Comparison of ENCODE assay signal across 9 cellular contexts in genomic region chr6:90219168-90219985, GRCh38.
DNase-seq lines count a peak whose midpoint lies in the region; ATAC-seq and TF ChIP-seq lines count a peak whose summit lies in the region.
"Had no signal": no experiment of that assay in that cellular context is flagged by ENCODE, and none has a peak within 500 bp of the region (broad histone marks: within the 10 kb centered on the region; RNA-seq: fewer than 3 reads in every experiment).

No MANE protein-coding gene starts in this region.

- H3K4me1 ChIP-seq in effector memory CD4-positive, alpha-beta T cell (ENCODE audit: control insufficient read depth, insufficient read depth, low read length, poor library complexity, severe bottlenecking), result peaks cover 27% of the 10 kb centered on the region
- H3K4me1 ChIP-seq in mucosa of stomach (ENCODE audit: control insufficient read depth, insufficient read depth, low read length), result peaks cover 25% of the 10 kb centered on the region

- peak overlapping the region; percentile 22 for H3K9ac ChIP-seq in mucosa of stomach (ENCODE audit: low read length)

- peak; percentile 70 for DNase-seq in activated naive CD4-positive, alpha-beta T cell treated with anti-CD3 and anti-CD28 coated beads for 36 hours
- DNase-seq in activated naive CD4-positive, alpha-beta T cell (lab: John Stamatoyannopoulos, UW), result no peak
- peak; percentile 91 for DNase-seq in NCI-H69 (lab: John Stamatoyannopoulos, UW)
- no peak for DNase-seq in effector memory CD4-positive, alpha-beta T cell
- no peak for DNase-seq in UCSD-AML1 (lab: John Stamatoyannopoulos, UW; ENCODE audit: unreplicated experiment)
- no peak for DNase-seq in GM13976 (ENCODE audit: low spot score)

- peaks cover 6% of the 10 kb centered on the region for H3K9me3 ChIP-seq in effector memory CD4-positive, alpha-beta T cell (ENCODE audit: control insufficient read depth, low read length)
- H3K9me3 ChIP-seq in mucosa of stomach (ENCODE audit: control insufficient read depth, low read length), result no peaks in the 10 kb centered on the region

- H3K9me3 Mint-ChIP-seq in activated naive CD4-positive, alpha-beta T cell treated with anti-CD3 and anti-CD28 coated beads for 36 hours, result peaks cover 12% of the 10 kb centered on the region

- no peak overlapping the region for H3K27ac Mint-ChIP-seq in activated naive CD4-positive, alpha-beta T cell treated with anti-CD3 and anti-CD28 coated beads for 36 hours
- H3K27ac Mint-ChIP-seq: brain had no signal

- H3K36me3 Mint-ChIP-seq in activated naive CD4-positive, alpha-beta T cell treated with anti-CD3 and anti-CD28 coated beads for 36 hours (ENCODE audit: low read depth), result peaks cover 27% of the 10 kb centered on the region

- H3K4me3 ChIP-seq in effector memory CD4-positive, alpha-beta T cell (ENCODE audit: insufficient read depth, low read depth, low read length, poor library complexity, severe bottlenecking), result no peak overlapping the region
- no peak overlapping the region for H3K4me3 ChIP-seq in mucosa of stomach (ENCODE audit: low read length)

- CTCF ChIA-PET in activated naive CD4-positive, alpha-beta T cell treated with anti-CD3 and anti-CD28 coated beads for 36 hours (lab: Charles Lee), result interaction anchor here (0.5 to 2.1 kb wide), 11 partner anchors 11 to 290 kb away, joined by 3 to 9 read pairs (median 4); no protein-coding TSS in a partner anchor

- intact Hi-C loops in activated naive CD4-positive, alpha-beta T cell treated with anti-CD3 and anti-CD28 coated beads for 36 hours (cut with micrococcal nuclease), result loop anchor here (1.0 to 2.0 kb wide), 3 partner anchors 10 to 65 kb away; no protein-coding TSS in a partner anchor

- in situ Hi-C loops in GM13976 (cut with MboI; ENCODE audit: low sequenced_read_pairs, unreplicated experiment), result no loop called here

- ATAC-seq in HG03571 (IDR thresholded peaks at IDR 0.05; ENCODE audit: unreplicated experiment), result no peak

- H3K27ac ChIP-seq in effector memory CD4-positive, alpha-beta T cell (ENCODE audit: insufficient read depth, low read length, poor library complexity, severe bottlenecking), result peak overlapping the region; percentile 72

- TF ChIP-seq CTCF in GM13976 (IDR thresholded peaks at IDR 0.05; ENCODE audit: borderline replicate concordance, control extremely low read depth, extremely low read depth, insufficient read depth, missing control alignments), result no peak

- peaks cover 22% of the 10 kb centered on the region for H3K4me1 Mint-ChIP-seq in activated naive CD4-positive, alpha-beta T cell treated with anti-CD3 and anti-CD28 coated beads for 36 hours (ENCODE audit: low read depth)

- H3K36me3 ChIP-seq in effector memory CD4-positive, alpha-beta T cell (ENCODE audit: control insufficient read depth, insufficient read depth, low read length), result no peaks in the 10 kb centered on the region
- H3K36me3 ChIP-seq in mucosa of stomach (ENCODE audit: control insufficient read depth, insufficient read depth, low read length), result no peaks in the 10 kb centered on the region

- no peaks in the 10 kb centered on the region for H3K27me3 Mint-ChIP-seq in activated naive CD4-positive, alpha-beta T cell treated with anti-CD3 and anti-CD28 coated beads for 36 hours (ENCODE audit: low read depth)

- no peak overlapping the region for H3K4me3 Mint-ChIP-seq in activated naive CD4-positive, alpha-beta T cell treated with anti-CD3 and anti-CD28 coated beads for 36 hours
- H3K4me3 Mint-ChIP-seq: brain had no signal

- no peaks in the 10 kb centered on the region for H3K27me3 ChIP-seq in effector memory CD4-positive, alpha-beta T cell (replicated peaks; ENCODE audit: control insufficient read depth, insufficient read depth, low read length, poor library complexity, severe bottlenecking)
- no peaks in the 10 kb centered on the region for H3K27me3 ChIP-seq in mucosa of stomach (ENCODE audit: control insufficient read depth, insufficient read depth, low read length)

Comparison
In these comparisons a context has a peak if more than half of its experiments do, and no peak if none do; other contexts are left out.
1. DNase-seq: peak in activated naive CD4-positive, alpha-beta T cell treated with anti-CD3 and anti-CD28 coated beads for 36 hours (single experiment) and NCI-H69 (single experiment); none in activated naive CD4-positive, alpha-beta T cell (0 of 4), effector memory CD4-positive, alpha-beta T cell (0 of 3), UCSD-AML1 (single experiment) and GM13976 (single experiment).